ENCODE assay signal across 12 cellular contexts in genomic region chr6:84568971-84569370, GRCh38.
DNase-seq lines count a peak whose midpoint lies in the region; ATAC-seq, FAIRE-seq and TF ChIP-seq lines count a peak whose summit lies in the region.
"Had no signal": no experiment of that assay in that cellular context is flagged by ENCODE, and none has a peak within 500 bp of the region (broad histone marks: within the 10 kb centered on the region; RNA-seq: fewer than 3 reads in every experiment).

No MANE protein-coding gene starts in this region.

- H3K4me1 ChIP-seq in A549 = no peaks in the 10 kb centered on the region

- no peak overlapping the region for H3K4me3 ChIP-seq in A549
- H3K4me3 ChIP-seq in fibroblast of mammary gland (ENCODE audit: control insufficient read depth, low read depth, low read length) = no peak overlapping the region
- H3K4me3 ChIP-seq: ovary had no signal

- POLR2A ChIA-PET in A549 (lab: Yijun Ruan, JAX) = no interaction called here

- peak in 1 of 2 experiments; percentile 48 for DNase-seq in A549 (ENCODE audit: low read depth in 1 of 2, low spot score in 1 of 2)
- DNase-seq in GM04504 (ENCODE audit: low read depth) = peak; percentile 31
- peak; percentile 22 for DNase-seq in RCC 7860 (ENCODE audit: low spot score)
- peak; percentile 73 for DNase-seq in fibroblast of mammary gland (ENCODE audit: low read depth)
- no peak for DNase-seq in stimulated activated naive CD8-positive, alpha-beta T cell treated with anti-CD3 and anti-CD28 coated beads, Interleukin-15, Interleukin-2, amounts not matched to agents 100 U/mL and 50 U/mL, for 24 hours
- no peak for DNase-seq in NCI-H526 treated with DMSO at 0.1 percent for 48 hours (lab: John Stamatoyannopoulos, UW)
- DNase-seq in SK-N-DZ (ENCODE audit: low spot score) = no peak
- DNase-seq: activated naive CD8-positive, alpha-beta T cell treated with anti-CD3 and anti-CD28 coated beads, Interleukin-2, amount 10 ng/mL, durations not matched to agents 7 days and 5 days; DMS79 treated with DMSO at 0.1 percent for 48 hours; NCI-H446; ovary had no signal

- no peak for TF ChIP-seq EP300 in A549 (IDR thresholded peaks at IDR 0.05)

- H3K9me3 ChIP-seq in A549 = no peaks in the 10 kb centered on the region
- H3K9me3 ChIP-seq: ovary had no signal

- TF ChIP-seq POLR2A in A549 (IDR thresholded peaks at IDR 0.05; ENCODE audit: low read length) = no peak

- TF ChIP-seq RAD21 in A549 (conservative IDR thresholded peaks at IDR 0.05 in 1 of 2, IDR thresholded peaks at IDR 0.05 in 1 of 2) = peak; percentile 69 to 73

- peak in 1 of 2 experiments; percentile 66; a peak in 3 of 6 replicates for ATAC-seq in A549
- no peak for ATAC-seq in stimulated activated naive CD8-positive, alpha-beta T cell treated with anti-CD3 and anti-CD28 coated beads, Interleukin-15, Interleukin-2, amounts not matched to agents 100 U/mL and 50 U/mL, for 24 hours
- no peak for ATAC-seq in GM18861 (IDR thresholded peaks at IDR 0.05; ENCODE audit: unreplicated experiment)

- no peak overlapping the region for H3K4me2 ChIP-seq in A549

- CTCF ChIA-PET in A549 (lab: Yijun Ruan, JAX) = interaction anchor here (0.7 to 2.8 kb wide), 8 partner anchors 11 to 400 kb away, joined by 3 to 17 read pairs (median 4); no protein-coding TSS in a partner anchor

- no peak for FAIRE-seq in A549 (lab: Jason Lieb, UNC)
- FAIRE-seq in RCC 7860 (lab: Jason Lieb, UNC) = no peak

- H3K27ac ChIP-seq in A549 = no peak overlapping the region
- H3K27ac ChIP-seq: ovary had no signal

- peak; percentile 44 for TF ChIP-seq CTCF in A549 (IDR thresholded peaks at IDR 0.05)
- peak; percentile 49 for TF ChIP-seq CTCF in fibroblast of mammary gland (conservative IDR thresholded peaks at IDR 0.05; ENCODE audit: control insufficient read depth, insufficient read depth, low read depth, low read length)

TF ChIP-seq in A549, 52 proteins besides CTCF, POLR2A, EP300 and RAD21:
- TF ChIP-seq TFCP2L1 (CRISPR knock-in tag; IDR thresholded peaks at IDR 0.05) (no peak), SMC3 (IDR thresholded peaks at IDR 0.05) (peak; percentile 68), CHD2 (IDR thresholded peaks at IDR 0.05; ENCODE audit: low read length, partially characterized antibody) (no peak)

Comparison
In these comparisons a context has a peak if more than half of its experiments do, and no peak if none do; other contexts are left out.
1. DNase-seq: peak in GM04504 (single experiment), RCC 7860 (single experiment) and fibroblast of mammary gland (single experiment); none in stimulated activated naive CD8-positive, alpha-beta T cell treated with anti-CD3 and anti-CD28 coated beads, Interleukin-15, Interleukin-2, amounts not matched to agents 100 U/mL and 50 U/mL, for 24 hours (single experiment), NCI-H526 treated with DMSO at 0.1 percent for 48 hours (single experiment) and SK-N-DZ (single experiment).